ENCODE assay signal across 13 cellular contexts in genomic region chr9:97387504-97387886, GRCh38. TPM values are rescaled to one million over a fixed set of nuclear protein-coding genes. Genes with fewer than 3 reads are reported as not detected.
A peak's percentile ranks its signal among the peaks of the same experiment; 100 is the strongest.
DNase-seq lines count a peak whose midpoint lies in the region; ATAC-seq and TF ChIP-seq lines count a peak whose summit lies in the region.
"Had no signal": no experiment of that assay in that cellular context is flagged by ENCODE, and none has a peak within 500 bp of the region (broad histone marks: within the 10 kb centered on the region; RNA-seq: fewer than 3 reads in every experiment).

No MANE protein-coding gene starts in this region.

- POLR2A ChIA-PET in Panc1 (lab: Charles Lee) (no interaction called here), RWPE1 (lab: Yijun Ruan, JAX; ENCODE audit: low non-redundant PET) (no interaction called here)

- peak overlapping the region; percentile 61 for H3K4me2 ChIP-seq in hepatocyte

- no peak overlapping the region for H2AFZ ChIP-seq in hepatocyte

- H3K36me3 ChIP-seq in Panc1 (ENCODE audit: control insufficient read depth, insufficient read depth, low read length) (no peaks in the 10 kb centered on the region), hepatocyte (replicated peaks; ENCODE audit: insufficient read depth, low read depth) (no peaks in the 10 kb centered on the region)
- H3K36me3 ChIP-seq: heart right ventricle, transverse colon had no signal

- BruUV-seq in Panc1 (replicated peaks; lab: Mats Ljungman, UMichigan) = no TSS peak

- 38% methylated on average over 13 of the region's 13 CpGs for WGBS in right cardiac atrium
- 69% methylated on average over 11 of the region's 13 CpGs for WGBS in hepatocyte (ENCODE audit: low lambda C conversion rate, missing lambda C conversion rate)

- no peaks in the 10 kb centered on the region for H3K27me3 ChIP-seq in right cardiac atrium (ENCODE audit: control insufficient read depth, insufficient read depth)
- no peaks in the 10 kb centered on the region for H3K27me3 ChIP-seq in Panc1 (ENCODE audit: control insufficient read depth, insufficient read depth, low read length)
- H3K27me3 ChIP-seq in hepatocyte = no peaks in the 10 kb centered on the region
- H3K27me3 ChIP-seq: transverse colon had no signal

- H3K4me3 ChIP-seq in right cardiac atrium (ENCODE audit: low read length) (no peak overlapping the region), Panc1 (ENCODE audit: low read depth in 2 of 2, low read length in 2 of 2) (no peak overlapping the region; a peak in 1 of 4 replicates), hepatocyte (no peak overlapping the region)
- H3K4me3 ChIP-seq: heart right ventricle had no signal

- H3K27ac ChIP-seq in right cardiac atrium (ENCODE audit: low read length) (no peak overlapping the region), Panc1 (ENCODE audit: low read length) (no peak overlapping the region), hepatocyte (no peak overlapping the region), RWPE1 (no peak overlapping the region)
- H3K27ac ChIP-seq: heart right ventricle had no signal

- ATAC-seq in right cardiac atrium (no peak), Panc1 (peak; percentile 31; the same call in 1 of the 2 replicates), GM21528 (IDR thresholded peaks at IDR 0.05; ENCODE audit: low FRiP score, unreplicated experiment) (no peak)

- H3K4me1 ChIP-seq in right cardiac atrium (ENCODE audit: control insufficient read depth, insufficient read depth, low read length) (no peaks in the 10 kb centered on the region), Panc1 (ENCODE audit: control insufficient read depth, insufficient read depth, low read length) (no peaks in the 10 kb centered on the region), hepatocyte (ENCODE audit: insufficient read depth) (peaks cover 22% of the 10 kb centered on the region)

- in situ Hi-C loops in Panc1 (cut with HindIII; ENCODE audit: low pct_unique_long_range_greater_than_20kb, low sequenced_read_pairs) = no loop called here

- H3K9me2 ChIP-seq in hepatocyte (replicated peaks; ENCODE audit: insufficient read depth) = no peaks in the 10 kb centered on the region

- CTCF ChIA-PET in Panc1 (lab: Charles Lee) = interaction anchor here (0.6 to 1.0 kb wide), 4 partner anchors 67 to 229 kb away, joined by 3 to 4 read pairs (median 4); no protein-coding TSS in a partner anchor
- CTCF ChIA-PET in RWPE1 (lab: Yijun Ruan, JAX) = interaction anchor here (0.6 to 2.3 kb wide), 22 partner anchors 10 to 539 kb away, joined by 3 to 31 read pairs (median 5); no protein-coding TSS in a partner anchor

- DNase-seq in cardiac septum (ENCODE audit: low spot score) (peak; percentile 63), right cardiac atrium (no peak), Panc1 (ENCODE audit: low read depth, low spot score) (no peak), hepatocyte (ENCODE audit: low spot score) (no peak), RWPE1 (ENCODE audit: low spot score) (no peak), NCI-H1436 (lab: John Stamatoyannopoulos, UW) (no peak)
- DNase-seq in stimulated activated CD4-positive, alpha-beta T cell treated with anti-CD3 and anti-CD28 coated beads, Interleukin-15, amount 100 ng/mL, for 24 hours = no peak
- DNase-seq: GOT3, NCI-H2081 treated with DMSO at 0.1 percent for 48 hours, T1000 had no signal

- TF ChIP-seq CTCF in Panc1 (IDR thresholded peaks at IDR 0.05) (no peak), hepatocyte (IDR thresholded peaks at IDR 0.05; ENCODE audit: poor library complexity) (no peak), RWPE1 (conservative IDR thresholded peaks at IDR 0.05; ENCODE audit: low read depth) (no peak)

- no peaks in the 10 kb centered on the region for H3K79me2 ChIP-seq in hepatocyte

- no peaks in the 10 kb centered on the region for H3K9me3 ChIP-seq in right cardiac atrium (ENCODE audit: control insufficient read depth, low read length)
- H3K9me3 ChIP-seq in Panc1 (ENCODE audit: control insufficient read depth, insufficient read depth, low read depth, low read length) = no peaks in the 10 kb centered on the region
- H3K9me3 ChIP-seq in hepatocyte (ENCODE audit: low read depth) = no peaks in the 10 kb centered on the region
- H3K9me3 ChIP-seq: heart right ventricle, transverse colon had no signal

- intact Hi-C loops in cardiac septum (cut with DNase I) = no loop called here
- intact Hi-C loops in right cardiac atrium (cut with DNase I) = no loop called here
- intact Hi-C loops in Panc1 (cut with micrococcal nuclease; ENCODE audit: unreplicated experiment) = no loop called here

- no peaks in the 10 kb centered on the region for H4K20me1 ChIP-seq in hepatocyte (ENCODE audit: insufficient read depth, poor library complexity, severe bottlenecking)

RNA-seq across cellular contexts. Expression of gene TDRD7, which starts 24.4 kb away (rescaled TPM):
- 8.8 TPM for total RNA-seq in cardiac septum
- 10 to 100 TPM in 1 of 4 donors, 1 to 10 TPM in 3; 8.5 to 10.2 (median 9.3) TPM for total RNA-seq in right cardiac atrium
- 5.1 TPM for polyA plus RNA-seq in right cardiac atrium
- total RNA-seq in Panc1 (2021; ENCODE audit: unreplicated experiment) = 10.6 TPM
- polyA plus RNA-seq in Panc1 (2012; ENCODE audit: insufficient read length) = 5.5 TPM
- total RNA-seq in hepatocyte = 16.1 and 18.2 TPM in 2 replicates
- polyA plus RNA-seq in hepatocyte = 9.2 and 10.4 TPM in 2 replicates
